In the genomic region with DNA sequence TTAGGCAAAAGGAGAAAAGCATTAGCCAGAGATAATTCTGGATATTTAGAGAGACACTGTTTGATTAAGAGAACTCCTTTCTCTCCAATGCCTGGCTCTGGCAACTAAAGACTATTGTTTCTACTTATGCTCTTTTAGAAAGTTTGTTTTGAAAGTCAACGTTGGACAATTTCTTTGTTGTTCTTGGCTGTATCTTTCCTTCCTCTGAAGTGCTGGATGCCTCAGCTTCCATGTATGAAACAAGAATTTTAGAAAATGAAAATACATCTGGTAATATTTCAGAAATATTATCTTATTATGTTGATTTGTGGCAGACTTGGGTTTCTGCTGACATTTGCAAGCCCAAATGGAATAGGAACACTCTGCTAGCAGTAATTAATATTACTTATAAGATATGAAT, we compare ENCODE assay signal across 33 cellular contexts.
"Had no signal": no experiment of that assay in that cellular context is flagged by ENCODE, and none has a peak within 500 bp of the region (broad histone marks: within the 10 kb centered on the region; RNA-seq: fewer than 3 reads in every experiment).

No MANE protein-coding gene starts in this region.

- ATAC-seq: activated naive CD4-positive, alpha-beta T cell treated with anti-CD3 and anti-CD28 coated beads, Interleukin-2, amount 50 U/mL, for 72 hours; activated T-cell treated with anti-CD3 and anti-CD28 coated beads, Interleukin-2, amount 50 U/mL, for 4 hours had no signal

- H3K4me3 ChIP-seq: MG63, PC-9 had no signal

- FAIRE-seq: RCC 7860 had no signal

- DNase-seq: activated B cell treated with CpG ODN at 0.5 μM for 24 hours; activated CD4-positive, alpha-beta memory T cell treated with anti-CD3 and anti-CD28 coated beads for 36 hours; activated CD4-positive, alpha-beta T cell treated with anti-CD3 and anti-CD28 coated beads for 4 hours; activated CD4-positive, alpha-beta T cell treated with anti-CD3 and anti-CD28 coated beads, Interleukin-2, amount 50 U/mL, for 1 hour; activated CD4-positive, CD25-positive, alpha-beta regulatory T cell treated with anti-CD3 and anti-CD28 coated beads, Interleukin-2, amount 50 U/mL, for 72 hours; activated CD8-positive, alpha-beta memory T cell treated with anti-CD3 and anti-CD28 coated beads, Interleukin-2, amount 50 U/mL, for 4 hours; activated gamma-delta T cell treated with Interleukin-2 at 50 U/mL for 16 hours; activated naive CD4-positive, alpha-beta T cell treated with anti-CD3 and anti-CD28 coated beads for 36 hours; activated T-cell treated with anti-CD3 and anti-CD28 coated beads for 4 hours; activated T-cell treated with anti-CD3 and anti-CD28 coated beads, Interleukin-2, amount 50 U/mL, for 4 hours; anterior cingulate cortex; brain microvascular endothelial cell; Kasumi-1; KG1; MG63; NCI-H1048; NCI-H1436 treated with DMSO at 0.1 percent for 48 hours; NCI-H187; NCI-H2029 treated with DMSO at 0.1 percent for 48 hours; NCI-H2107; NCI-H2171; NCI-H510A; NCI-H526; NCI-H748 treated with DMSO at 0.1 percent for 48 hours; NK-92 treated with Interleukin-12 subunit alpha and Interleukin-12 subunit beta, amount 100 ng/mL, for 24 hours; PC-9; SIG-M5; SW 1271; T-helper 1 cell; T-helper 2 cell; T-helper 9 cell had no signal
